ENCODE assay signal across 8 cellular contexts in the genomic region with DNA sequence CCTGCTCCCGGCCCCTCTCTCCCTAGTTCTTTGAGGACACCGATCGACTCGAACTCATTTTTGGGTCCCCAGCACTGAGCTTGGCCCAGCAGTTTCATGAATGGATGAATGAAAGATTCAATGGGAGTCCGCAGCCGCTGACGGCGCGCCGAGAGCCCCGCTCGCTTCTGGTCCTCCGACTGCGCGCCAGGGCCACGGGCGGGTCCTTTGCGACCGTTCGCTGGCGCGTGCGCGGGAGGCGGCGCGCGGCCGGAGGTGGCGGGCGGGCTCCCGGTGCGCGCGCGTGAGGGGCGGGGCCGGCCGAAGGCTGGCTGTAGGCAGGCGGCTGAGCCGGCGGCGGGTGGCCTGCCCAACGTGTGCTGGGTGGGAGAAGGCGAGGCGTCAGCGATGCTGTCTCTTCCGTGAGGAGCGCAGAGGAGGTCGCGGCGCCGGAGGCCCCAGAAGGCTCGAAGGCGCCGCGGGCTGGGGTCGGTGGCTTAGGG. TPM values are rescaled to one million over a fixed set of nuclear protein-coding genes. Genes with fewer than 3 reads are reported as not detected.
DNase-seq lines count a peak whose midpoint lies in the region; ATAC-seq and TF ChIP-seq lines count a peak whose summit lies in the region.

A gene (plus strand): TSS at position 314 of the 482 bp plus-strand sequence. CDS start 284 bp downstream, outside the sequence.

- ATAC-seq in GM21447 (IDR thresholded peaks at IDR 0.05; ENCODE audit: unreplicated experiment), result peak; percentile 73
- ATAC-seq in mucosa of descending colon, result peak; percentile 99

- no TSS peak for BruUV-seq in Calu3 (replicated peaks; lab: Mats Ljungman, UMichigan)

- peak within 1 kb of the TSS; percentile 93 for H3K4me2 ChIP-seq in OCI-LY1 (ENCODE audit: low read length)

- H3K4me1 ChIP-seq in HUES64 (ENCODE audit: insufficient read depth, low read length), result peaks cover 14% of the 10 kb centered on the region
- peaks cover 23% of the 10 kb centered on the region for H3K4me1 ChIP-seq in OCI-LY1 (ENCODE audit: insufficient read depth, low read length, severe bottlenecking)
- H3K4me1 ChIP-seq in mucosa of descending colon (ENCODE audit: low read depth), result peaks cover 16% of the 10 kb centered on the region

- DNase-seq in Calu3, result peak; percentile 95
- DNase-seq in activated T-cell treated with anti-CD3 and anti-CD28 coated beads for 1 hour (ENCODE audit: low read depth), result peak; percentile 74
- peak; percentile 12 for DNase-seq in epithelial cell of prostate (ENCODE audit: low read depth, low spot score)
- DNase-seq in mucosa of descending colon, result peak; percentile 92 to 94 (median 92)
- DNase-seq in stimulated activated CD8-positive, alpha-beta memory T cell treated with anti-CD3 and anti-CD28 coated beads, Interleukin-2, amount 100 ng/mL, for 48 hours (ENCODE audit: low read depth in 2 of 2), result peak; percentile 82 to 89

- peaks cover 30% of the 10 kb centered on the region; the same call in 1 of the 2 replicates for H3K27me3 ChIP-seq in HUES64 (ENCODE audit: insufficient read depth, low read length)
- no peaks in the 10 kb centered on the region for H3K27me3 ChIP-seq in OCI-LY1 (ENCODE audit: insufficient read depth, low read length)

- WGBS in HUES64, result 1% methylated on average over 49 of the region's 58 CpGs

- H3K4me3 ChIP-seq in HUES64 (ENCODE audit: low read length) (peak within 1 kb of the TSS; percentile 76), OCI-LY1 (ENCODE audit: low read depth, low read length, poor library complexity, severe bottlenecking) (peak within 1 kb of the TSS; percentile 94), mucosa of descending colon (peak within 1 kb of the TSS; percentile 42)

- peaks cover 32% of the 10 kb centered on the region for H3K79me2 ChIP-seq in OCI-LY1 (ENCODE audit: insufficient read depth, low read length)

- CTCF ChIA-PET in Calu3 (lab: Charles Lee), result interaction anchor here (0.7 kb wide), 2 partner anchors 46 to 117 kb away, joined by 4 read pairs; a partner anchor contains a TSS

- no peaks in the 10 kb centered on the region for H3K27me3 Mint-ChIP-seq in Calu3 (ENCODE audit: unreplicated experiment)

- H3K4me3 Mint-ChIP-seq in Calu3 (ENCODE audit: low read depth, unreplicated experiment), result peak within 1 kb of the TSS; percentile 87

- H3K4me1 Mint-ChIP-seq in Calu3 (ENCODE audit: low read depth, unreplicated experiment), result peaks cover 36% of the 10 kb centered on the region

- H3K9me3 ChIP-seq in HUES64 (ENCODE audit: insufficient read depth, low read depth, low read length) (no peaks in the 10 kb centered on the region), OCI-LY1 (ENCODE audit: low read length) (no peaks in the 10 kb centered on the region), mucosa of descending colon (no peaks in the 10 kb centered on the region)

- H3K36me3 ChIP-seq in HUES64 (ENCODE audit: insufficient read depth, low read length) (peaks cover 20% of the 10 kb centered on the region), OCI-LY1 (ENCODE audit: insufficient read depth, low read length) (peaks cover 21% of the 10 kb centered on the region), mucosa of descending colon (ENCODE audit: low read depth) (no peaks in the 10 kb centered on the region)

- intact Hi-C loops in Calu3 (cut with micrococcal nuclease; ENCODE audit: unreplicated experiment) (loop anchor here (5.0 kb wide), 1 partner anchor 79 kb away; no protein-coding TSS in a partner anchor), mucosa of descending colon (cut with DNase I, micrococcal nuclease) (no loop called here)

- H3K9ac ChIP-seq in HUES64 (ENCODE audit: low read depth, low read length) (peak within 1 kb of the TSS; percentile 82), OCI-LY1 (ENCODE audit: low read length) (peak within 1 kb of the TSS; percentile 93)

- peak within 1 kb of the TSS; percentile 42 for H3K27ac Mint-ChIP-seq in Calu3 (ENCODE audit: unreplicated experiment)

- no peaks in the 10 kb centered on the region for H3F3A ChIP-seq in OCI-LY1 (ENCODE audit: insufficient read depth, low read length)

- H3K36me3 Mint-ChIP-seq in Calu3 (ENCODE audit: insufficient read depth, unreplicated experiment), result peaks cover 23% of the 10 kb centered on the region

- H3K9me3 Mint-ChIP-seq in Calu3 (ENCODE audit: low read depth, unreplicated experiment), result no peaks in the 10 kb centered on the region

- H3K27ac ChIP-seq in HUES64 (ENCODE audit: low read depth, low read length), result peak within 1 kb of the TSS; percentile 66; the same call in 1 of the 2 replicates
- peak within 1 kb of the TSS; percentile 67 for H3K27ac ChIP-seq in OCI-LY1 (ENCODE audit: low read depth, low read length, poor library complexity, severe bottlenecking)
- peak within 1 kb of the TSS; percentile 71 for H3K27ac ChIP-seq in epithelial cell of prostate

- H2AFZ ChIP-seq in OCI-LY1 (ENCODE audit: low read length), result peak within 1 kb of the TSS; percentile 95

- no peak for TF ChIP-seq CTCF in Calu3 (IDR thresholded peaks at IDR 0.05; ENCODE audit: unreplicated experiment)
- no peak for TF ChIP-seq CTCF in OCI-LY1 (IDR thresholded peaks at IDR 0.05; ENCODE audit: low read length)
- no peak for TF ChIP-seq CTCF in mucosa of descending colon (IDR thresholded peaks at IDR 0.05)

- no peaks in the 10 kb centered on the region for H3K9me2 ChIP-seq in OCI-LY1 (ENCODE audit: low read depth, low read length)

- H4K20me1 ChIP-seq in OCI-LY1 (ENCODE audit: insufficient read depth, low read length), result no peaks in the 10 kb centered on the region

RNA-seq across cellular contexts. Expression of the gene that starts here (rescaled TPM):
- 31.4 and 36.2 TPM in 2 replicates for total RNA-seq in Calu3 (2022)
- polyA plus RNA-seq in HUES64 (2013, experiment 1 of 2), result 19.2 TPM
- polyA plus RNA-seq in HUES64 (2013, experiment 2 of 2), result 22.2 TPM
- total RNA-seq in mucosa of descending colon, result 100 to 1,000 TPM in 1 of 3 donors, 10 to 100 TPM in 2; 90.0 to 158 (median 100.0) TPM

Comparison
In these comparisons a context has a peak if more than half of its experiments do, and no peak if none do; other contexts are left out.
1. Peak in every context shown above with its lines: DNase-seq, ATAC-seq, H3K4me3 ChIP-seq and H3K27ac ChIP-seq.
2. DNase-seq: peak in every context shown above with its lines; median percentile 95 in Calu3; 92 in mucosa of descending colon; 86 in stimulated activated CD8-positive, alpha-beta memory T cell treated with anti-CD3 and anti-CD28 coated beads, Interleukin-2, amount 100 ng/mL, for 48 hours; 74 in activated T-cell treated with anti-CD3 and anti-CD28 coated beads for 1 hour; 12 in epithelial cell of prostate.
3. H3K4me3 ChIP-seq: peak in every context shown above with its lines; median percentile 94 in OCI-LY1; 76 in HUES64; 42 in mucosa of descending colon.